ENCODE assay signal across 16 cellular contexts in the genomic region with DNA sequence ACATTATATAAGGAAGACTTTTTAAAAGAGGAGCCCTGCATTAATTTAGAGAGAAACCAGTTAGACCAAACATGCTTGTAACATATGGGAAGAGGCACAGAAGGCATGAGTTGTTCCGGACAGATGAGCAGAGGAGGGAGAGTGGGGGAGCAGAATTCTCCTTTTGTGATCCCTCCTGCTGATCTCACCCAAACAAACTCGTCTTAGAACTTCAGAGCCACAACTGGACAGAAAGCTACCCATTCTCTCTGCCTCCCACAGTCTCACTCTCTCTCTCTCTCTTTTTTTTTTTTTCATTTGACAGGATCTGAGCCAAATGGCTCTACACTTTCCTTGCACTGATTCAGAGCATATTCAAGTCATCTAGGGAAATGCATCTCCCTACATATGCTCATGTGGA.
A peak's percentile ranks its signal among the peaks of the same experiment; 100 is the strongest.
DNase-seq lines count a peak whose midpoint lies in the region; ATAC-seq and TF ChIP-seq lines count a peak whose summit lies in the region.
"Had no signal": no experiment of that assay in that cellular context is flagged by ENCODE, and none has a peak within 500 bp of the region (broad histone marks: within the 10 kb centered on the region; RNA-seq: fewer than 3 reads in every experiment).

No MANE protein-coding gene starts in this region.

- POLR2A ChIA-PET in naive thymus-derived CD8-positive, alpha-beta T cell (lab: Charles Lee) = no interaction called here

- peak; percentile 9 for DNase-seq in HCEC 1CT
- DNase-seq in choroid plexus epithelial cell (ENCODE audit: low read depth) = peak; percentile 87
- DNase-seq in glutamatergic neuron = no peak
- DNase-seq in naive thymus-derived CD8-positive, alpha-beta T cell = no peak
- no peak for DNase-seq in NCI-H446 treated with DMSO at 0.1 percent for 48 hours (lab: John Stamatoyannopoulos, UW)
- DNase-seq in left lobe of liver (ENCODE audit: low spot score) = no peak
- DNase-seq: Calu3; CD4-positive, alpha-beta memory T cell; NCI-H1105 treated with DMSO at 0.1 percent for 48 hours; NCI-H187; NCI-H446; NCI-H748 treated with DMSO at 0.1 percent for 48 hours; PC-9; SK-N-SH had no signal

- no peak for ATAC-seq in HG03520 (IDR thresholded peaks at IDR 0.05; ENCODE audit: unreplicated experiment)
- ATAC-seq in naive thymus-derived CD8-positive, alpha-beta T cell = no peak
- no peak for ATAC-seq in left lobe of liver

- peaks cover 3% of the 10 kb centered on the region for H3K9me3 Mint-ChIP-seq in glutamatergic neuron (ENCODE audit: unreplicated experiment)
- peaks cover 0 to 11% (median 3%) of the 10 kb centered on the region in 9 donors for H3K9me3 Mint-ChIP-seq in naive thymus-derived CD8-positive, alpha-beta T cell

- no peak overlapping the region for H3K4me3 ChIP-seq in choroid plexus epithelial cell (ENCODE audit: low read depth, low read length)
- H3K4me3 ChIP-seq: HAP-1, PC-9 had no signal

- peaks cover 11% of the 10 kb centered on the region for H3K4me1 Mint-ChIP-seq in glutamatergic neuron (ENCODE audit: low read depth, unreplicated experiment)
- H3K4me1 Mint-ChIP-seq in naive thymus-derived CD8-positive, alpha-beta T cell = no peaks in the 10 kb centered on the region
- H3K4me1 Mint-ChIP-seq: CD4-positive, alpha-beta memory T cell had no signal

- H3K36me3 Mint-ChIP-seq in glutamatergic neuron (ENCODE audit: unreplicated experiment) = no peaks in the 10 kb centered on the region
- H3K36me3 Mint-ChIP-seq in naive thymus-derived CD8-positive, alpha-beta T cell = peaks cover 0 to 3% (median 1%) of the 10 kb centered on the region in 3 donors
- H3K36me3 Mint-ChIP-seq: CD4-positive, alpha-beta memory T cell had no signal

- H3K4me3 Mint-ChIP-seq in glutamatergic neuron (ENCODE audit: unreplicated experiment) = peak overlapping the region; percentile 33
- H3K4me3 Mint-ChIP-seq in naive thymus-derived CD8-positive, alpha-beta T cell = no peak overlapping the region
- H3K4me3 Mint-ChIP-seq: CD4-positive, alpha-beta memory T cell had no signal

- TF ChIP-seq CTCF in choroid plexus epithelial cell (conservative IDR thresholded peaks at IDR 0.05; ENCODE audit: low read depth, low read length) = no peak
- TF ChIP-seq CTCF in glutamatergic neuron (IDR thresholded peaks at IDR 0.05; ENCODE audit: partially characterized antibody, unreplicated experiment) = no peak

- peak overlapping the region; percentile 41 for H3K27ac Mint-ChIP-seq in glutamatergic neuron (ENCODE audit: unreplicated experiment)
- no peak overlapping the region for H3K27ac Mint-ChIP-seq in naive thymus-derived CD8-positive, alpha-beta T cell

- H3K27me3 Mint-ChIP-seq in glutamatergic neuron (ENCODE audit: unreplicated experiment) = peaks cover 5% of the 10 kb centered on the region
- peaks cover 0 to 5% (median 0%) of the 10 kb centered on the region in 5 donors for H3K27me3 Mint-ChIP-seq in naive thymus-derived CD8-positive, alpha-beta T cell

Comparison
In these comparisons a context has a peak if more than half of its experiments do, and no peak if none do; other contexts are left out.
1. DNase-seq: peak in HCEC 1CT (single experiment) and choroid plexus epithelial cell (single experiment); none in glutamatergic neuron (single experiment), naive thymus-derived CD8-positive, alpha-beta T cell (0 of 10), NCI-H446 treated with DMSO at 0.1 percent for 48 hours (single experiment) and left lobe of liver (single experiment).